ENCODE assay signal across 8 cellular contexts in the genomic region with DNA sequence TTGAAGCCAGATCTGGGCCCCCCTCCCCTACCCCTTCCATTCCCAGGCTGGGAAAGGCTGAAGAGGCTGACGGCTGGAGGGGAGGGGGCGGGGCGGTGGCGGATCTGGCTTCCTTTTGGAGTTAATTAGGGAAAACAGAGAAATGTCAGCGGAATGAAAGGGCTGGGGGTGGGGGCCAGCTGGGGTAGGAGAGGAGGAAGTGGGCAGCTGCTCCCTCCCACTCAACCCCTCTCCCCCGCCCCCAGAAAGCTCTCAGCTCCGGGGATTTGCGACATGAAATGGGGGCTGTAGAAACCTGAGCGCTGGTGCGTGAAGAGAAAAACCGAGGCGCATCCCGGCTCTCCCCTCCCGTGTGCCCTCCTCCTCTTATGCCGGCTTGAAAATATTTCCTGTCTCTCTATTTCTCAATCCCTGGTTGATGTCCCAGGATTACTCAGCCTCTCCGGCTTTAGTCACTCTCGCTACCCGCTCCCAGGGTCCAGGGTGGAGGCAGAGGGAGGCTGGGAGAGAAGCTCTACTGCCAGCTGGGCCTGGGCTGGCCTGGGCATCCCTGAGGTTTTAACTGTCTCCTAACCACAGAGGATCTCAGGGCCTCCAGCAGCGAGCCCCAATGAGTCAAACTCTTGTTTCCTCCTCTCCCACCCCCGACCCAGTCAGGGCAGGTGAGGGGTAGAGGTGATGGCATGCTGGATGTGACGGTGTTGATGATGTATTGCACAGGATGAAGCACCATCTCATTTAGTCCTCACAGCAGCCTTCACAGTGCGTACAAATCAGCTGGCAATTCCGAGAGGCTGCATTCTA. TPM values are rescaled to one million over a fixed set of nuclear protein-coding genes. Genes with fewer than 3 reads are reported as not detected.
A peak's percentile ranks its signal among the peaks of the same experiment; 100 is the strongest.
DNase-seq lines count a peak whose midpoint lies in the region; ATAC-seq and TF ChIP-seq lines count a peak whose summit lies in the region.

No MANE protein-coding gene starts in this region.

- H3K27ac ChIP-seq in DOHH2 (ENCODE audit: low read depth, low read length): peak overlapping the region; percentile 100
- H3K27ac ChIP-seq in HUES64 (ENCODE audit: low read depth, low read length): peak overlapping the region; percentile 66
- H3K27ac ChIP-seq in WERI-Rb-1: peak overlapping the region; percentile 56
- peak overlapping the region; percentile 61 for H3K27ac ChIP-seq in cardiac muscle cell

- no peak for TF ChIP-seq CTCF in DOHH2 (IDR thresholded peaks at IDR 0.05; ENCODE audit: low read depth, low read length, poor library complexity, severe bottlenecking)
- TF ChIP-seq CTCF in WERI-Rb-1 (IDR thresholded peaks at IDR 0.05; ENCODE audit: low read depth, low read length): no peak
- no peak for TF ChIP-seq CTCF in cardiac muscle cell (IDR thresholded peaks at IDR 0.05; ENCODE audit: low read depth, low read length)
- TF ChIP-seq CTCF in retinal pigment epithelial cell (conservative IDR thresholded peaks at IDR 0.05; ENCODE audit: low read depth, low read length): no peak

- H3K4me3 ChIP-seq in DOHH2 (ENCODE audit: low read length) (peak overlapping the region; percentile 79), HUES64 (ENCODE audit: low read length) (peak overlapping the region; percentile 47), WERI-Rb-1 (ENCODE audit: low read depth, low read length) (peak overlapping the region; percentile 39), cardiac muscle cell (peak overlapping the region; percentile 8), retinal pigment epithelial cell (ENCODE audit: low read length) (peak overlapping the region; percentile 36)

- H3K79me2 ChIP-seq in DOHH2 (ENCODE audit: control insufficient read depth, low read length): peaks cover 41% of the 10 kb centered on the region

- no peak for ATAC-seq in HG02798 (IDR thresholded peaks at IDR 0.05; ENCODE audit: poor library complexity, unreplicated experiment)
- no peak for ATAC-seq in GM21423 (IDR thresholded peaks at IDR 0.05; ENCODE audit: unreplicated experiment)
- ATAC-seq in GM18873 (IDR thresholded peaks at IDR 0.05; ENCODE audit: low FRiP score, unreplicated experiment): no peak

- DNase-seq in WERI-Rb-1: peak; percentile 74
- DNase-seq in cardiac muscle cell (ENCODE audit: low read depth in 1 of 2, low spot score in 1 of 2): peak; percentile 36 to 96
- DNase-seq in retinal pigment epithelial cell (ENCODE audit: low read depth): no peak

- 17% methylated on average over 20 of the region's 23 CpGs for WGBS in HUES64

- no peaks in the 10 kb centered on the region for H4K20me1 ChIP-seq in DOHH2 (ENCODE audit: control insufficient read depth, insufficient read depth, low read depth, low read length)

- H3K4me1 ChIP-seq in DOHH2 (ENCODE audit: control insufficient read depth, low read length): peaks cover 100% of the 10 kb centered on the region
- H3K4me1 ChIP-seq in HUES64 (ENCODE audit: insufficient read depth, low read length): peaks cover 20% of the 10 kb centered on the region
- peaks cover 16% of the 10 kb centered on the region for H3K4me1 ChIP-seq in cardiac muscle cell (ENCODE audit: low read depth)

- H3K36me3 ChIP-seq in DOHH2 (ENCODE audit: control insufficient read depth, low read length) (peaks cover 82% of the 10 kb centered on the region), HUES64 (ENCODE audit: insufficient read depth, low read length) (peaks cover 11% of the 10 kb centered on the region; the same call in 1 of the 2 replicates), WERI-Rb-1 (peaks cover 5% of the 10 kb centered on the region; the same call in 1 of the 2 replicates), cardiac muscle cell (no peaks in the 10 kb centered on the region)

- no peaks in the 10 kb centered on the region for H3K9me2 ChIP-seq in DOHH2 (replicated peaks; ENCODE audit: control insufficient read depth, low read length)

- H3K4me2 ChIP-seq in DOHH2 (ENCODE audit: low read length): peak overlapping the region; percentile 97

- H3K27me3 ChIP-seq in DOHH2 (ENCODE audit: control insufficient read depth, low read length) (no peaks in the 10 kb centered on the region), HUES64 (ENCODE audit: insufficient read depth, low read length) (no peaks in the 10 kb centered on the region), WERI-Rb-1 (ENCODE audit: insufficient read depth, low read depth, severe bottlenecking) (no peaks in the 10 kb centered on the region), cardiac muscle cell (no peaks in the 10 kb centered on the region)

- no peaks in the 10 kb centered on the region for H3K9me3 ChIP-seq in DOHH2 (ENCODE audit: control insufficient read depth, insufficient read depth, low read length)
- no peaks in the 10 kb centered on the region for H3K9me3 ChIP-seq in HUES64 (ENCODE audit: insufficient read depth, low read depth, low read length)
- H3K9me3 ChIP-seq in WERI-Rb-1 (ENCODE audit: severe bottlenecking): no peaks in the 10 kb centered on the region
- H3K9me3 ChIP-seq in cardiac muscle cell (ENCODE audit: low read depth): no peaks in the 10 kb centered on the region

- H3F3A ChIP-seq in DOHH2 (ENCODE audit: control insufficient read depth, insufficient read depth): peaks cover 59% of the 10 kb centered on the region

- H3K9ac ChIP-seq in HUES64 (ENCODE audit: low read depth, low read length): peak overlapping the region; percentile 64; the same call in 1 of the 2 replicates

RNA-seq across cellular contexts. Expression of a gene that starts 20.1 kb away (rescaled TPM):
- 1.1 TPM for polyA plus RNA-seq in HUES64 (2013, experiment 1 of 2)
- polyA plus RNA-seq in HUES64 (2013, experiment 2 of 2): 1.1 TPM
- total RNA-seq in cardiac muscle cell: 0.74 and 2.2 TPM in 2 replicates
- polyA plus RNA-seq in cardiac muscle cell: not detected in 2 replicates

RNA-seq across cellular contexts. Expression of a gene that starts 24.2 kb away (rescaled TPM):
- polyA plus RNA-seq in HUES64 (2013, experiment 1 of 2): 16.4 TPM
- polyA plus RNA-seq in HUES64 (2013, experiment 2 of 2): 20.7 TPM
- 1.1 and 7.9 TPM in 2 replicates for total RNA-seq in cardiac muscle cell
- 0.84 and 2.9 TPM in 2 replicates for polyA plus RNA-seq in cardiac muscle cell

RNA-seq across cellular contexts. Expression of a gene that starts 33.2 kb away (rescaled TPM):
- polyA plus RNA-seq in HUES64 (2013, experiment 1 of 2): 34.6 TPM
- polyA plus RNA-seq in HUES64 (2013, experiment 2 of 2): 46.7 TPM
- total RNA-seq in cardiac muscle cell: 23.6 and 29.9 TPM in 2 replicates
- polyA plus RNA-seq in cardiac muscle cell: 23.0 and 29.8 TPM in 2 replicates

Comparison
In these comparisons a context has a peak if more than half of its experiments do, and no peak if none do; other contexts are left out.
1. H3K4me3 ChIP-seq: peak in every context shown above with its lines; median percentile 79 in DOHH2; 47 in HUES64; 39 in WERI-Rb-1; 36 in retinal pigment epithelial cell; 8 in cardiac muscle cell.